8 cellular contexts compared by ENCODE assay signal in the genomic region with DNA sequence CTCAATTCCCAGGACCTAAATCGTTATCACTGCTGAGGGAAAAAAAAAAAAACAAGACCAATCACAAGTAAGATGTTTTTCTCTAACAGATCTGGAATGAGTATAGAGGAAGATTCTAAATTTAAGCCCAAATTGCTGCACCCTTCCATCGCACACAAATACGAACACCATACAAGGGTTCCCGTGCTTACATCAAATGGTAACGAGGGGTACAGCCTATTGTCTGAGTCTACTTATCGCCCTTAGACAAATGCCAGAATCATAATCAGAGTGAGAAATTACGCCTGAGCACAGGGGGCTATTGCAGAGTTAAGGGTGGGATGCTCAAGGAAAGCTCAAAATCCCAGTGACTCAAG. TPM values are rescaled to one million over a fixed set of nuclear protein-coding genes. Genes with fewer than 3 reads are reported as not detected.
DNase-seq lines count a peak whose midpoint lies in the region; ATAC-seq and TF ChIP-seq lines count a peak whose summit lies in the region.

No MANE protein-coding gene starts in this region.

- peaks cover 6% of the 10 kb centered on the region for H3K36me3 Mint-ChIP-seq in activated CD8-positive, alpha-beta memory T cell treated with anti-CD3 and anti-CD28 coated beads, Interleukin-2, amount 10 ng/mL, durations not matched to agents 7 days and 5 days

- CTCF ChIA-PET in activated CD8-positive, alpha-beta memory T cell treated with anti-CD3 and anti-CD28 coated beads, Interleukin-2, amount 10 ng/mL, durations not matched to agents 7 days and 5 days (lab: Charles Lee) = interaction anchor here (0.8 to 1.3 kb wide), 2 partner anchors 109 to 244 kb away, joined by 3 read pairs; no protein-coding TSS in a partner anchor

- H3K4me3 ChIP-seq in foreskin fibroblast (ENCODE audit: low read depth in 1 of 2, low read length in 2 of 2) (peak overlapping the region; percentile 79 to 83), retinal pigment epithelial cell (ENCODE audit: low read length) (peak overlapping the region; percentile 91)

- no peak for DNase-seq in activated CD8-positive, alpha-beta memory T cell treated with anti-CD3 and anti-CD28 coated beads, Interleukin-2, amount 10 ng/mL, durations not matched to agents 7 days and 5 days
- no peak for DNase-seq in activated CD8-positive, alpha-beta memory T cell treated with anti-CD3 and anti-CD28 coated beads for 24 hours
- DNase-seq in foreskin fibroblast = peak in 1 of 2 donors; percentile 4
- DNase-seq in retinal pigment epithelial cell (ENCODE audit: low read depth) = no peak
- DNase-seq in glomerular visceral epithelial cell (ENCODE audit: extremely low spot score) = no peak
- DNase-seq in cerebellar nuclear complex (lab: John Stamatoyannopoulos, UW) = no peak

- H3K9me3 Mint-ChIP-seq in activated CD8-positive, alpha-beta memory T cell treated with anti-CD3 and anti-CD28 coated beads, Interleukin-2, amount 10 ng/mL, durations not matched to agents 7 days and 5 days (ENCODE audit: low read depth) = no peaks in the 10 kb centered on the region

- peaks cover 40% of the 10 kb centered on the region for H3K4me1 Mint-ChIP-seq in activated CD8-positive, alpha-beta memory T cell treated with anti-CD3 and anti-CD28 coated beads, Interleukin-2, amount 10 ng/mL, durations not matched to agents 7 days and 5 days

- H3K4me3 Mint-ChIP-seq in activated CD8-positive, alpha-beta memory T cell treated with anti-CD3 and anti-CD28 coated beads, Interleukin-2, amount 10 ng/mL, durations not matched to agents 7 days and 5 days = peak overlapping the region; percentile 94

- TF ChIP-seq CTCF in foreskin fibroblast (IDR thresholded peaks at IDR 0.05; ENCODE audit: low read depth, low read length) = no peak
- no peak for TF ChIP-seq CTCF in retinal pigment epithelial cell (conservative IDR thresholded peaks at IDR 0.05; ENCODE audit: low read depth, low read length)

- peak; percentile 28 for ATAC-seq in activated CD8-positive, alpha-beta memory T cell treated with anti-CD3 and anti-CD28 coated beads, Interleukin-2, amount 10 ng/mL, durations not matched to agents 7 days and 5 days
- peak; percentile 39 for ATAC-seq in SK-N-SH treated with all-trans-retinoic acid at 6 μM for 48 hours
- no peak for ATAC-seq in GM18520 (IDR thresholded peaks at IDR 0.05; ENCODE audit: unreplicated experiment)

- H3K27me3 Mint-ChIP-seq in activated CD8-positive, alpha-beta memory T cell treated with anti-CD3 and anti-CD28 coated beads, Interleukin-2, amount 10 ng/mL, durations not matched to agents 7 days and 5 days = peaks cover 4% of the 10 kb centered on the region

- H3K27ac Mint-ChIP-seq in activated CD8-positive, alpha-beta memory T cell treated with anti-CD3 and anti-CD28 coated beads, Interleukin-2, amount 10 ng/mL, durations not matched to agents 7 days and 5 days = peak overlapping the region; percentile 99

TF ChIP-seq in SK-N-SH treated with all-trans-retinoic acid at 6 μM for 48 hours, 23 proteins besides CTCF, POLR2A, EP300 and RAD21:
- TF ChIP-seq, protein P1, sequence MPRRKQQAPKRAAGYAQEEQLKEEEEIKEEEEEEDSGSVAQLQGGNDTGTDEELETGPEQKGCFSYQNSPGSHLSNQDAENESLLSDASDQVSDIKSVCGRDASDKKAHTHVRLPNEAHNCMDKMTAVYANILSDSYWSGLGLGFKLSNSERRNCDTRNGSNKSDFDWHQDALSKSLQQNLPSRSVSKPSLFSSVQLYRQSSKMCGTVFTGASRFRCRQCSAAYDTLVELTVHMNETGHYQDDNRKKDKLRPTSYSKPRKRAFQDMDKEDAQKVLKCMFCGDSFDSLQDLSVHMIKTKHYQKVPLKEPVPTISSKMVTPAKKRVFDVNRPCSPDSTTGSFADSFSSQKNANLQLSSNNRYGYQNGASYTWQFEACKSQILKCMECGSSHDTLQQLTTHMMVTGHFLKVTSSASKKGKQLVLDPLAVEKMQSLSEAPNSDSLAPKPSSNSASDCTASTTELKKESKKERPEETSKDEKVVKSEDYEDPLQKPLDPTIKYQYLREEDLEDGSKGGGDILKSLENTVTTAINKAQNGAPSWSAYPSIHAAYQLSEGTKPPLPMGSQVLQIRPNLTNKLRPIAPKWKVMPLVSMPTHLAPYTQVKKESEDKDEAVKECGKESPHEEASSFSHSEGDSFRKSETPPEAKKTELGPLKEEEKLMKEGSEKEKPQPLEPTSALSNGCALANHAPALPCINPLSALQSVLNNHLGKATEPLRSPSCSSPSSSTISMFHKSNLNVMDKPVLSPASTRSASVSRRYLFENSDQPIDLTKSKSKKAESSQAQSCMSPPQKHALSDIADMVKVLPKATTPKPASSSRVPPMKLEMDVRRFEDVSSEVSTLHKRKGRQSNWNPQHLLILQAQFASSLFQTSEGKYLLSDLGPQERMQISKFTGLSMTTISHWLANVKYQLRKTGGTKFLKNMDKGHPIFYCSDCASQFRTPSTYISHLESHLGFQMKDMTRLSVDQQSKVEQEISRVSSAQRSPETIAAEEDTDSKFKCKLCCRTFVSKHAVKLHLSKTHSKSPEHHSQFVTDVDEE (CRISPR knock-in tag; IDR thresholded peaks at IDR 0.05) = no peak
- TF ChIP-seq SNAI2 (CRISPR knock-in tag; IDR thresholded peaks at IDR 0.05) (no peak), ZFP30 (CRISPR knock-in tag; IDR thresholded peaks at IDR 0.05) (no peak), TCF4 (CRISPR knock-in tag; IDR thresholded peaks at IDR 0.05; ENCODE audit: borderline replicate concordance) (no peak), ISL1 (CRISPR knock-in tag; IDR thresholded peaks at IDR 0.05) (no peak), PPARA (CRISPR knock-in tag; IDR thresholded peaks at IDR 0.05; ENCODE audit: borderline replicate concordance) (no peak)

RNA-seq across cellular contexts. Expression of gene ZC3H13, which starts 0.6 kb away (rescaled TPM):
- total RNA-seq in activated CD8-positive, alpha-beta memory T cell treated with anti-CD3 and anti-CD28 coated beads, Interleukin-2, amount 10 ng/mL, durations not matched to agents 7 days and 5 days = 10 to 100 TPM; 38.5 to 41.6 TPM

RNA-seq across cellular contexts. Expression of gene CPB2, which starts 52.9 kb away (rescaled TPM):
- not detected for total RNA-seq in activated CD8-positive, alpha-beta memory T cell treated with anti-CD3 and anti-CD28 coated beads, Interleukin-2, amount 10 ng/mL, durations not matched to agents 7 days and 5 days
